1 cellular context compared by ENCODE assay signal in genomic region chr10:91632671-91633550, GRCh38.
TF ChIP-seq lines count a peak whose summit lies in the region.

Gene PPP1R3C, minus strand, starts transcription at chr10:91633071. Its CDS starts 102 bp downstream, at chr10:91632969.

TF ChIP-seq in K562, 482 proteins besides CTCF, POLR2A, EP300 and RAD21 (continued from another document):
- TF ChIP-seq E4F1 (CRISPR knock-in tag; IDR thresholded peaks at IDR 0.05; ENCODE audit: borderline replicate concordance) = no peak
- TF ChIP-seq MTF1 (CRISPR knock-in tag; IDR thresholded peaks at IDR 0.05; ENCODE audit: borderline replicate concordance) = no peak
- no peak for TF ChIP-seq SIX5 (IDR thresholded peaks at IDR 0.05; ENCODE audit: borderline replicate concordance in 1 of 2, insufficient read depth in 1 of 2, low read depth in 1 of 2, low read length in 2 of 2)
- peak; percentile 81 for TF ChIP-seq ZBTB33 (CRISPR knock-in tag; IDR thresholded peaks at IDR 0.05)
- peak; percentile 37; the same call in 1 of the 2 replicates for TF ChIP-seq ARID4B (CRISPR knock-in tag; IDR thresholded peaks at IDR 0.05)
- no peak for TF ChIP-seq MTA2 (IDR thresholded peaks at IDR 0.05; ENCODE audit: low read depth)
- no peak for TF ChIP-seq ZNF589 (CRISPR knock-in tag; IDR thresholded peaks at IDR 0.05; ENCODE audit: low read depth)
- no peak for TF ChIP-seq ZNF274 (IDR thresholded peaks at IDR 0.05; ENCODE audit: borderline replicate concordance, low read depth, low read length)
TF ChIP-seq in K562: peak in this region for 10.
